Comparison of ENCODE assay signal across 1 cellular context in genomic region chr2:101440127-101440738, GRCh38.
TF ChIP-seq lines count a peak whose summit lies in the region.

No MANE protein-coding gene starts in this region.

TF ChIP-seq in HepG2, 621 proteins besides CTCF, POLR2A, EP300 and RAD21 (continued from another document and continues in another):
- TF ChIP-seq ZNF710 (CRISPR knock-in tag; IDR thresholded peaks at IDR 0.05; ENCODE audit: borderline replicate concordance) = peak; percentile 54; the same call in 1 of the 2 replicates
- no peak for TF ChIP-seq REST (IDR thresholded peaks at IDR 0.05; ENCODE audit: borderline replicate concordance in 1 of 2, low read depth in 1 of 2, low read length in 2 of 2)
- peak; percentile 61 for TF ChIP-seq BCL6 (CRISPR knock-in tag; IDR thresholded peaks at IDR 0.05)
- no peak for TF ChIP-seq ZNF414 (CRISPR knock-in tag; IDR thresholded peaks at IDR 0.05)
- peak; percentile 53 for TF ChIP-seq RARA (CRISPR knock-in tag; IDR thresholded peaks at IDR 0.05)
- no peak for TF ChIP-seq NR2F1 (CRISPR knock-in tag; IDR thresholded peaks at IDR 0.05)
- TF ChIP-seq TIGD3 (CRISPR knock-in tag; IDR thresholded peaks at IDR 0.05; ENCODE audit: borderline replicate concordance) = no peak
- TF ChIP-seq FLYWCH1 (CRISPR knock-in tag; IDR thresholded peaks at IDR 0.05) = no peak
- TF ChIP-seq PITX1 (CRISPR knock-in tag; IDR thresholded peaks at IDR 0.05) = no peak
- peak; percentile 53 for TF ChIP-seq HNF4A (CRISPR knock-in tag; IDR thresholded peaks at IDR 0.05)
- TF ChIP-seq HNF4G (IDR thresholded peaks at IDR 0.05; ENCODE audit: borderline replicate concordance, low read depth, low read length) = 0 out of 2 replicates have a peak, but pooled peaks have one; percentile 3
- TF ChIP-seq HNF4G (CRISPR knock-in tag; IDR thresholded peaks at IDR 0.05; ENCODE audit: borderline replicate concordance, low read depth) = no peak; the same call in 1 of the 2 replicates
- no peak for TF ChIP-seq ZFP41 (CRISPR knock-in tag; IDR thresholded peaks at IDR 0.05; ENCODE audit: borderline replicate concordance)
- no peak for TF ChIP-seq SMAD9 (CRISPR knock-in tag; IDR thresholded peaks at IDR 0.05)
- TF ChIP-seq FOXM1 (CRISPR knock-in tag; IDR thresholded peaks at IDR 0.05) = no peak
- TF ChIP-seq ZNF839 (CRISPR knock-in tag; IDR thresholded peaks at IDR 0.05; ENCODE audit: borderline replicate concordance) = no peak
- no peak for TF ChIP-seq SOX5 (CRISPR knock-in tag; IDR thresholded peaks at IDR 0.05; ENCODE audit: borderline replicate concordance)
- no peak for TF ChIP-seq UBTF (CRISPR knock-in tag; IDR thresholded peaks at IDR 0.05)
- no peak for TF ChIP-seq ZNF660 (CRISPR knock-in tag; IDR thresholded peaks at IDR 0.05; ENCODE audit: borderline replicate concordance, low read depth)
- no peak for TF ChIP-seq REXO4 (CRISPR knock-in tag; IDR thresholded peaks at IDR 0.05; ENCODE audit: borderline replicate concordance)
- TF ChIP-seq ZSCAN5A (CRISPR knock-in tag; IDR thresholded peaks at IDR 0.05; ENCODE audit: borderline replicate concordance) = no peak
- TF ChIP-seq PRPF4 (IDR thresholded peaks at IDR 0.05; ENCODE audit: low read depth, low read length, poor library complexity, severe bottlenecking) = peak; percentile 28
- TF ChIP-seq AKAP8 (CRISPR knock-in tag; IDR thresholded peaks at IDR 0.05) = no peak
- no peak for TF ChIP-seq PCBP1 (IDR thresholded peaks at IDR 0.05; ENCODE audit: borderline replicate concordance, low read depth, low read length)
- TF ChIP-seq ZNF644 (CRISPR knock-in tag; IDR thresholded peaks at IDR 0.05; ENCODE audit: low read depth) = peak; percentile 40; the same call in 1 of the 2 replicates
- TF ChIP-seq MTF1 (CRISPR knock-in tag; IDR thresholded peaks at IDR 0.05) = no peak
- no peak for TF ChIP-seq HNRNPLL (IDR thresholded peaks at IDR 0.05; ENCODE audit: low read depth, low read length, poor library complexity, severe bottlenecking)
- TF ChIP-seq TRAFD1 (CRISPR knock-in tag; IDR thresholded peaks at IDR 0.05; ENCODE audit: borderline replicate concordance) = no peak
- TF ChIP-seq ELF3 (CRISPR knock-in tag; IDR thresholded peaks at IDR 0.05) = no peak
- no peak for TF ChIP-seq ZNF547 (CRISPR knock-in tag; IDR thresholded peaks at IDR 0.05)
- no peak for TF ChIP-seq SOX6 (IDR thresholded peaks at IDR 0.05)
- TF ChIP-seq SOX6 (CRISPR knock-in tag; IDR thresholded peaks at IDR 0.05) = 0 out of 2 replicates have a peak, but pooled peaks have one; percentile 31
- 0 out of 2 replicates have a peak, but pooled peaks have one; percentile 36 for TF ChIP-seq ZNF501 (CRISPR knock-in tag; IDR thresholded peaks at IDR 0.05)
- no peak for TF ChIP-seq IRF2 (CRISPR knock-in tag; IDR thresholded peaks at IDR 0.05)
- no peak for TF ChIP-seq HES4 (CRISPR knock-in tag; IDR thresholded peaks at IDR 0.05; ENCODE audit: borderline replicate concordance)
- TF ChIP-seq CCAR2 (optimal IDR thresholded peaks at IDR 0.05; ENCODE audit: low read depth, low read length) = no peak
- no peak for TF ChIP-seq BRCA1 (CRISPR knock-in tag; IDR thresholded peaks at IDR 0.05)
- no peak for TF ChIP-seq GMEB2 (CRISPR knock-in tag; IDR thresholded peaks at IDR 0.05; ENCODE audit: low read depth)
- no peak for TF ChIP-seq ZNF589 (CRISPR knock-in tag; conservative IDR thresholded peaks at IDR 0.05)
- no peak for TF ChIP-seq ZNF142 (CRISPR knock-in tag; IDR thresholded peaks at IDR 0.05)
